8 cellular contexts compared by ENCODE assay signal in genomic region chr12:108560321-108560721, GRCh38. TPM values are rescaled to one million over a fixed set of nuclear protein-coding genes. Genes with fewer than 3 reads are reported as not detected.
DNase-seq lines count a peak whose midpoint lies in the region; ATAC-seq, FAIRE-seq and TF ChIP-seq lines count a peak whose summit lies in the region.

No MANE protein-coding gene starts in this region.

- H4K20me1 ChIP-seq in astrocyte (ENCODE audit: insufficient read depth, low read length): peaks cover 56% of the 10 kb centered on the region

- DNase-seq in stimulated activated naive CD8-positive, alpha-beta T cell treated with anti-CD3 and anti-CD28 coated beads, Interleukin-15, Interleukin-2, amounts not matched to agents 100 U/mL and 50 U/mL, for 24 hours: no peak
- peak; percentile 89 for DNase-seq in astrocyte (ENCODE audit: low read depth)
- DNase-seq in right lobe of liver: no peak
- no peak for DNase-seq in upper lobe of right lung
- DNase-seq in NCI-H526 treated with DMSO at 0.1 percent for 48 hours (lab: John Stamatoyannopoulos, UW): no peak
- no peak for DNase-seq in epidermal melanocyte (ENCODE audit: insufficient read length, low spot score)

- H3K36me3 ChIP-seq in astrocyte (ENCODE audit: insufficient read depth, low read length): peaks cover 16% of the 10 kb centered on the region
- H3K36me3 ChIP-seq in right lobe of liver: peaks cover 0 to 11% (median 0%) of the 10 kb centered on the region in 4 donors
- H3K36me3 ChIP-seq in upper lobe of right lung: peaks cover 36% of the 10 kb centered on the region

- H3K9me3 ChIP-seq in astrocyte (ENCODE audit: insufficient read depth, low read depth, low read length): no peaks in the 10 kb centered on the region
- H3K9me3 ChIP-seq in right lobe of liver: no peaks in the 10 kb centered on the region
- no peaks in the 10 kb centered on the region for H3K9me3 ChIP-seq in upper lobe of right lung

- H2AFZ ChIP-seq in astrocyte (ENCODE audit: low read depth, low read length): peak overlapping the region; percentile 83

- intact Hi-C loops in right lobe of liver (cut with DNase I): no loop called here
- intact Hi-C loops in upper lobe of right lung (cut with DNase I): loop anchor here (5.0 to 10.0 kb wide), 2 partner anchors 57 to 244 kb away; no protein-coding TSS in a partner anchor

- H3K4me3 ChIP-seq in astrocyte (ENCODE audit: insufficient read depth, low read depth, low read length) (peak overlapping the region; percentile 94), right lobe of liver (peak overlapping the region; percentile 76 to 86 (median 77)), upper lobe of right lung (peak overlapping the region; percentile 90)

- TF ChIP-seq CTCF in astrocyte (IDR thresholded peaks at IDR 0.05; ENCODE audit: insufficient read depth, low read depth, low read length): no peak
- TF ChIP-seq CTCF in right lobe of liver (IDR thresholded peaks at IDR 0.05): no peak
- TF ChIP-seq CTCF in upper lobe of right lung (IDR thresholded peaks at IDR 0.05): no peak

- H3K9ac ChIP-seq in astrocyte (ENCODE audit: low read length): peak overlapping the region; percentile 99

- H3K27ac ChIP-seq in astrocyte (ENCODE audit: low read depth, low read length): peak overlapping the region; percentile 98
- H3K27ac ChIP-seq in right lobe of liver: peak overlapping the region in 2 of 3 donors; percentile 88 to 90
- H3K27ac ChIP-seq in upper lobe of right lung: peak overlapping the region; percentile 94

- no peak for TF ChIP-seq POLR2A in right lobe of liver (IDR thresholded peaks at IDR 0.05)

- no peak for ATAC-seq in stimulated activated naive CD8-positive, alpha-beta T cell treated with anti-CD3 and anti-CD28 coated beads, Interleukin-15, Interleukin-2, amounts not matched to agents 100 U/mL and 50 U/mL, for 24 hours
- ATAC-seq in right lobe of liver: no peak
- no peak for ATAC-seq in upper lobe of right lung
- ATAC-seq in esophagus mucosa: no peak

- FAIRE-seq in astrocyte (lab: Jason Lieb, UNC): no peak

- no peaks in the 10 kb centered on the region for H3K27me3 Mint-ChIP-seq in stimulated activated naive CD8-positive, alpha-beta T cell treated with anti-CD3 and anti-CD28 coated beads, Interleukin-15, Interleukin-2, amounts not matched to agents 100 ng/mL and 50 ng/mL, for 24 hours
- no peaks in the 10 kb centered on the region for H3K27me3 Mint-ChIP-seq in astrocyte (ENCODE audit: low read depth, unreplicated experiment)

- H3K4me1 ChIP-seq in astrocyte (ENCODE audit: insufficient read depth, low read length) (peaks cover 20% of the 10 kb centered on the region), right lobe of liver (peaks cover 0 to 28% (median 7%) of the 10 kb centered on the region in 4 donors), upper lobe of right lung (peaks cover 37% of the 10 kb centered on the region)

- H3K27me3 ChIP-seq in astrocyte (ENCODE audit: insufficient read depth, low read length) (no peaks in the 10 kb centered on the region), right lobe of liver (no peaks in the 10 kb centered on the region), upper lobe of right lung (no peaks in the 10 kb centered on the region)

- H3K36me3 Mint-ChIP-seq in stimulated activated naive CD8-positive, alpha-beta T cell treated with anti-CD3 and anti-CD28 coated beads, Interleukin-15, Interleukin-2, amounts not matched to agents 100 ng/mL and 50 ng/mL, for 24 hours (ENCODE audit: low read depth): peaks cover 42% of the 10 kb centered on the region
- peaks cover 5% of the 10 kb centered on the region for H3K36me3 Mint-ChIP-seq in astrocyte (ENCODE audit: low read depth, unreplicated experiment)

- H3K4me3 Mint-ChIP-seq in stimulated activated naive CD8-positive, alpha-beta T cell treated with anti-CD3 and anti-CD28 coated beads, Interleukin-15, Interleukin-2, amounts not matched to agents 100 ng/mL and 50 ng/mL, for 24 hours: peak overlapping the region; percentile 98
- peak overlapping the region; percentile 100 for H3K4me3 Mint-ChIP-seq in astrocyte (ENCODE audit: unreplicated experiment)

- under 1% methylated on average over 8 of the region's 12 CpGs for WGBS in right lobe of liver (ENCODE audit: insufficient coverage, low coverage, low lambda C conversion rate, missing lambda C conversion rate)

- H3K4me2 ChIP-seq in astrocyte (ENCODE audit: low read length): peak overlapping the region; percentile 93

- peaks cover 75% of the 10 kb centered on the region for H3K79me2 ChIP-seq in astrocyte (ENCODE audit: insufficient read depth, low read length)

- H3K9me3 Mint-ChIP-seq in stimulated activated naive CD8-positive, alpha-beta T cell treated with anti-CD3 and anti-CD28 coated beads, Interleukin-15, Interleukin-2, amounts not matched to agents 100 ng/mL and 50 ng/mL, for 24 hours: no peaks in the 10 kb centered on the region
- no peaks in the 10 kb centered on the region for H3K9me3 Mint-ChIP-seq in astrocyte (ENCODE audit: unreplicated experiment)

- H3K4me1 Mint-ChIP-seq in stimulated activated naive CD8-positive, alpha-beta T cell treated with anti-CD3 and anti-CD28 coated beads, Interleukin-15, Interleukin-2, amounts not matched to agents 100 ng/mL and 50 ng/mL, for 24 hours (ENCODE audit: low read depth): peaks cover 73% of the 10 kb centered on the region
- peaks cover 34% of the 10 kb centered on the region for H3K4me1 Mint-ChIP-seq in astrocyte (ENCODE audit: low read depth, unreplicated experiment)

- H3K27ac Mint-ChIP-seq in stimulated activated naive CD8-positive, alpha-beta T cell treated with anti-CD3 and anti-CD28 coated beads, Interleukin-15, Interleukin-2, amounts not matched to agents 100 ng/mL and 50 ng/mL, for 24 hours: peak overlapping the region; percentile 99
- peak overlapping the region; percentile 100 for H3K27ac Mint-ChIP-seq in astrocyte (ENCODE audit: unreplicated experiment)

RNA-seq across cellular contexts. Expression of gene SART3, which starts 0.7 kb away (rescaled TPM):
- total RNA-seq in astrocyte (39.9 and 48.4 TPM in 2 replicates), right lobe of liver (10 to 100 TPM; 13.2 to 28.4 (median 20.6) TPM), upper lobe of right lung (44.8 TPM), esophagus mucosa (25.7 TPM)

RNA-seq across cellular contexts. Expression of gene ISCU, which starts 2.1 kb away (rescaled TPM):
- total RNA-seq in astrocyte (121 and 124 TPM in 2 replicates), right lobe of liver (10 to 100 TPM; 36.7 to 81.8 (median 58.4) TPM), upper lobe of right lung (138 TPM), esophagus mucosa (51.2 TPM)

RNA-seq across cellular contexts. Expression of gene TMEM119, which starts 37.6 kb away (rescaled TPM):
- total RNA-seq in astrocyte (0.91 and 1.8 TPM in 2 replicates), right lobe of liver (under 1 TPM in 4 of 6 experiments, not detected in 2; 0.09 to 0.38 (median 0.22) TPM), upper lobe of right lung (43.8 TPM), esophagus mucosa (2.0 TPM)

RNA-seq across cellular contexts. Expression of gene FICD, which starts 45.2 kb away (rescaled TPM):
- 3.5 and 4.7 TPM in 2 replicates for total RNA-seq in astrocyte
- 1 to 10 TPM; 2.8 to 8.4 (median 5.6) TPM for total RNA-seq in right lobe of liver
- 10.3 TPM for total RNA-seq in upper lobe of right lung
- total RNA-seq in esophagus mucosa: 1.1 TPM

Comparison
In these comparisons a context has a peak if more than half of its experiments do, and no peak if none do; other contexts are left out.
1. RNA of gene TMEM119, which starts 37.6 kb away (total RNA-seq): 43.8 TPM in upper lobe of right lung (single experiment); 2.0 TPM in esophagus mucosa (single experiment), 0.91 to 1.8 TPM in astrocyte and 0.09 to 0.38 TPM in right lobe of liver; every median in the first group is over 10 times any median in the second.
2. Peak in every context shown above with its lines, with median percentiles within 50 percentile points of each other: H3K27ac ChIP-seq and H3K4me3 ChIP-seq.